ENCODE assay signal across 1 cellular context in the genomic region with DNA sequence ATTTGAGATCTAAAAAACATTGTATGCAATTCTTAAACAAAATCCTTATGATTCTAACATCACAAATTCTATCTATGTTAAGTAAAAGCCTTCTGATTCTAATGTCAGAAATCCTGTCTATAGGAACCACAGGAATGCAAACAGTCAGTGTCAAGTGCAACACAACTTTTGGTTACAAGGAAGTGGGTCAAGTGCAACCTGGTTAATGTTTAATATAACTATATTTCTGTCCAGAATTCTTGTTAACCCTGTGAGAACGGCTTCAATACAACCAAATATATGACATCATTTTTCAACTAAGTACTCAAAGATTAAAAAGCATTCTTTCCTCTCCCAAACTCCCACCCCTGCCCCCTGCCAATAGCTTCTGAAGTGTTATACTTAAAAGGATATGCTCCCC.
TF ChIP-seq lines count a peak whose summit lies in the region.

No MANE protein-coding gene starts in this region.

TF ChIP-seq in liver, 16 proteins besides CTCF, POLR2A, EP300 and RAD21 (continued from another document):
- TF ChIP-seq, protein P1, sequence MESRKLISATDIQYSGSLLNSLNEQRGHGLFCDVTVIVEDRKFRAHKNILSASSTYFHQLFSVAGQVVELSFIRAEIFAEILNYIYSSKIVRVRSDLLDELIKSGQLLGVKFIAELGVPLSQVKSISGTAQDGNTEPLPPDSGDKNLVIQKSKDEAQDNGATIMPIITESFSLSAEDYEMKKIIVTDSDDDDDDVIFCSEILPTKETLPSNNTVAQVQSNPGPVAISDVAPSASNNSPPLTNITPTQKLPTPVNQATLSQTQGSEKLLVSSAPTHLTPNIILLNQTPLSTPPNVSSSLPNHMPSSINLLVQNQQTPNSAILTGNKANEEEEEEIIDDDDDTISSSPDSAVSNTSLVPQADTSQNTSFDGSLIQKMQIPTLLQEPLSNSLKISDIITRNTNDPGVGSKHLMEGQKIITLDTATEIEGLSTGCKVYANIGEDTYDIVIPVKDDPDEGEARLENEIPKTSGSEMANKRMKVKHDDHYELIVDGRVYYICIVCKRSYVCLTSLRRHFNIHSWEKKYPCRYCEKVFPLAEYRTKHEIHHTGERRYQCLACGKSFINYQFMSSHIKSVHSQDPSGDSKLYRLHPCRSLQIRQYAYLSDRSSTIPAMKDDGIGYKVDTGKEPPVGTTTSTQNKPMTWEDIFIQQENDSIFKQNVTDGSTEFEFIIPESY (IDR thresholded peaks at IDR 0.05) = no peak
- TF ChIP-seq JUND (IDR thresholded peaks at IDR 0.05) (peak in 1 of 2 donors; percentile 15), SP1 (IDR thresholded peaks at IDR 0.05) (peak; percentile 59)
